In genomic region chr5:142994242-142994641, GRCh38 we compare ENCODE assay signal across 19 cellular contexts.
DNase-seq lines count a peak whose midpoint lies in the region; ATAC-seq lines count a peak whose summit lies in the region.
"Had no signal": no experiment of that assay in that cellular context is flagged by ENCODE, and none has a peak within 500 bp of the region (broad histone marks: within the 10 kb centered on the region; RNA-seq: fewer than 3 reads in every experiment).

No MANE protein-coding gene starts in this region.

- no peaks in the 10 kb centered on the region for H3K9me3 ChIP-seq in aorta (ENCODE audit: control insufficient read depth, low read length)
- H3K9me3 ChIP-seq: Peyer's patch had no signal

- no peaks in the 10 kb centered on the region for H3K4me1 ChIP-seq in aorta (ENCODE audit: control insufficient read depth in 1 of 2, insufficient read depth in 2 of 2, low read length in 2 of 2)
- H3K4me1 ChIP-seq: Peyer's patch had no signal

- no peaks in the 10 kb centered on the region for H3K9me3 Mint-ChIP-seq in dendritic cell treated with granulocyte-macrophage colony-stimulating factor and Interleukin-4, amounts not matched to agents 40 ng/mL and 50 ng/mL, for 4 days
- peaks cover 14% of the 10 kb centered on the region for H3K9me3 Mint-ChIP-seq in natural killer cell treated with Interleukin-12 subunit alpha and Interleukin-12 subunit beta and Interleukin-15 and Interleukin-18, amount 100 ng/mL, for 72 hours

- no peak overlapping the region for H3K4me3 ChIP-seq in aorta (ENCODE audit: low read length in 2 of 2)
- H3K4me3 ChIP-seq: BLaER1 treated with 17β-estradiol and CSF1 and Interleukin-3, amounts not matched to agents 10 nM and 100 nM; MG63; Peyer's patch had no signal

- no peaks in the 10 kb centered on the region for H3K36me3 ChIP-seq in aorta (ENCODE audit: control insufficient read depth in 1 of 2, insufficient read depth in 2 of 2, low read length in 1 of 2)
- H3K36me3 ChIP-seq: MG63, Peyer's patch had no signal

- intact Hi-C loops in dendritic cell treated with granulocyte-macrophage colony-stimulating factor and Interleukin-4, amounts not matched to agents 40 ng/mL and 50 ng/mL, for 4 days (cut with micrococcal nuclease), result no loop called here
- intact Hi-C loops in aorta (cut with DNase I) (no loop called here), sciatic nerve (cut with DNase I) (no loop called here)

- peaks cover 38% of the 10 kb centered on the region for H3K36me3 Mint-ChIP-seq in dendritic cell treated with granulocyte-macrophage colony-stimulating factor and Interleukin-4, amounts not matched to agents 40 ng/mL and 50 ng/mL, for 4 days (ENCODE audit: low read depth)
- H3K36me3 Mint-ChIP-seq in natural killer cell treated with Interleukin-12 subunit alpha and Interleukin-12 subunit beta and Interleukin-15 and Interleukin-18, amount 100 ng/mL, for 72 hours, result peaks cover 36% of the 10 kb centered on the region

- WGBS in aorta, 2 donors, result 98 to 100% methylated on average over 1 of the region's 1 CpG

- peaks cover 63% of the 10 kb centered on the region for H3K4me1 Mint-ChIP-seq in dendritic cell treated with granulocyte-macrophage colony-stimulating factor and Interleukin-4, amounts not matched to agents 40 ng/mL and 50 ng/mL, for 4 days (ENCODE audit: low read depth)
- H3K4me1 Mint-ChIP-seq in natural killer cell treated with Interleukin-12 subunit alpha and Interleukin-12 subunit beta and Interleukin-15 and Interleukin-18, amount 100 ng/mL, for 72 hours (ENCODE audit: low read depth in 2 of 2), result peaks cover 65 to 66% of the 10 kb centered on the region in 2 donors

- peak overlapping the region; percentile 11 for H3K27ac Mint-ChIP-seq in dendritic cell treated with granulocyte-macrophage colony-stimulating factor and Interleukin-4, amounts not matched to agents 40 ng/mL and 50 ng/mL, for 4 days
- H3K27ac Mint-ChIP-seq in natural killer cell treated with Interleukin-12 subunit alpha and Interleukin-12 subunit beta and Interleukin-15 and Interleukin-18, amount 100 ng/mL, for 72 hours, result peak overlapping the region; percentile 95 to 99

- no peak overlapping the region for H3K27ac ChIP-seq in aorta (ENCODE audit: low read depth in 1 of 2, low read length in 2 of 2)
- H3K27ac ChIP-seq: Peyer's patch had no signal

- H3K27me3 Mint-ChIP-seq in dendritic cell treated with granulocyte-macrophage colony-stimulating factor and Interleukin-4, amounts not matched to agents 40 ng/mL and 50 ng/mL, for 4 days, result no peaks in the 10 kb centered on the region
- no peaks in the 10 kb centered on the region for H3K27me3 Mint-ChIP-seq in natural killer cell treated with Interleukin-12 subunit alpha and Interleukin-12 subunit beta and Interleukin-15 and Interleukin-18, amount 100 ng/mL, for 72 hours

- H3K27me3 ChIP-seq in aorta (ENCODE audit: control insufficient read depth in 1 of 2, insufficient read depth in 2 of 2, low read length in 1 of 2), result no peaks in the 10 kb centered on the region
- H3K27me3 ChIP-seq: BLaER1 treated with 17β-estradiol and CSF1 and Interleukin-3, amounts not matched to agents 10 nM and 100 nM; MG63; Peyer's patch had no signal

- DNase-seq in CD1c-positive myeloid dendritic cell (ENCODE audit: extremely low spot score) (peak; percentile 52), GF-D8 (lab: John Stamatoyannopoulos, UW) (peak; percentile 70), aorta (no peak), sciatic nerve (ENCODE audit: low spot score) (no peak), middle frontal gyrus (ENCODE audit: extremely low spot score, low spot score) (no peak)
- no peak for DNase-seq in natural killer cell treated with Interleukin-12 subunit alpha and Interleukin-12 subunit beta and Interleukin-15 and Interleukin-18, amount 100 ng/mL, for 72 hours (ENCODE audit: low spot score)
- DNase-seq: COR-L47, DMS 273 treated with DMSO at 0.1 percent for 48 hours, DND-41, Kasumi-1, MG63, NCI-H1092, NCI-H146, NCI-H2081, NCI-H446 treated with DMSO at 0.1 percent for 48 hours, Peyer's patch had no signal

- ATAC-seq in natural killer cell treated with Interleukin-12 subunit alpha and Interleukin-12 subunit beta and Interleukin-15 and Interleukin-18, amount 100 ng/mL, for 72 hours, result no peak
- no peak for ATAC-seq in aorta (ENCODE audit: low FRiP score)
- ATAC-seq in sciatic nerve, result no peak
- ATAC-seq: Right ventricle myocardium inferior had no signal

- H3K4me3 Mint-ChIP-seq in dendritic cell treated with granulocyte-macrophage colony-stimulating factor and Interleukin-4, amounts not matched to agents 40 ng/mL and 50 ng/mL, for 4 days, result no peak overlapping the region
- H3K4me3 Mint-ChIP-seq in natural killer cell treated with Interleukin-12 subunit alpha and Interleukin-12 subunit beta and Interleukin-15 and Interleukin-18, amount 100 ng/mL, for 72 hours, result peak overlapping the region; percentile 83

Comparison
In these comparisons a context has a peak if more than half of its experiments do, and no peak if none do; other contexts are left out.
1. DNase-seq: peak in CD1c-positive myeloid dendritic cell (single experiment) and GF-D8 (single experiment); none in natural killer cell treated with Interleukin-12 subunit alpha and Interleukin-12 subunit beta and Interleukin-15 and Interleukin-18, amount 100 ng/mL, for 72 hours (single experiment), aorta (0 of 2), sciatic nerve (single experiment) and middle frontal gyrus (single experiment).